ENCODE assay signal across 1 cellular context in genomic region chr1:159015440-159015909, GRCh38.
TF ChIP-seq lines count a peak whose summit lies in the region.

No MANE protein-coding gene starts in this region.

TF ChIP-seq in K562, 482 proteins besides CTCF, POLR2A, EP300 and RAD21 (continued from another document and continues in another):
- no peak for TF ChIP-seq ZNF551 (CRISPR knock-in tag; IDR thresholded peaks at IDR 0.05)
- no peak for TF ChIP-seq ATF6 (CRISPR knock-in tag; IDR thresholded peaks at IDR 0.05)
- TF ChIP-seq CBX8 (IDR thresholded peaks at IDR 0.05; ENCODE audit: borderline replicate concordance, extremely low read depth, low read depth, low read length, poor library complexity, severe bottlenecking), result no peak
- no peak for TF ChIP-seq FOXO4 (CRISPR knock-in tag; IDR thresholded peaks at IDR 0.05)
- no peak for TF ChIP-seq TBL1XR1 (IDR thresholded peaks at IDR 0.05; ENCODE audit: low read length in 2 of 2)
- TF ChIP-seq TCF7L2 (IDR thresholded peaks at IDR 0.05; ENCODE audit: low read depth, low read length), result no peak
- no peak for TF ChIP-seq RBFOX2 (IDR thresholded peaks at IDR 0.05; ENCODE audit: low read depth, low read length)
- no peak for TF ChIP-seq ZNF232 (CRISPR knock-in tag; IDR thresholded peaks at IDR 0.05)
- no peak for TF ChIP-seq MAX (CRISPR knock-in tag; IDR thresholded peaks at IDR 0.05)
- no peak for TF ChIP-seq TARDBP (IDR thresholded peaks at IDR 0.05)
- no peak for TF ChIP-seq ZC3H8 (IDR thresholded peaks at IDR 0.05)
- TF ChIP-seq PATZ1 (CRISPR knock-in tag; IDR thresholded peaks at IDR 0.05; ENCODE audit: borderline replicate concordance), result no peak
- no peak for TF ChIP-seq SIN3A (IDR thresholded peaks at IDR 0.05; ENCODE audit: borderline replicate concordance in 2 of 2, control insufficient read depth in 1 of 2, low read depth in 2 of 2, low read length in 2 of 2)
- no peak for TF ChIP-seq E2F4 (CRISPR knock-in tag; IDR thresholded peaks at IDR 0.05; ENCODE audit: low read depth)
- no peak for TF ChIP-seq SFPQ (IDR thresholded peaks at IDR 0.05; ENCODE audit: low read depth, low read length)
- peak; percentile 86; the same call in 1 of the 2 replicates for TF ChIP-seq BACH1 (tag; IDR thresholded peaks at IDR 0.05)
- TF ChIP-seq SREBF1 (IDR thresholded peaks at IDR 0.05; ENCODE audit: borderline replicate concordance, low read depth, low read length), result no peak
- TF ChIP-seq ELF2 (CRISPR knock-in tag; IDR thresholded peaks at IDR 0.05), result peak; percentile 66
- peak; percentile 77 for TF ChIP-seq ELF1 (tag; IDR thresholded peaks at IDR 0.05)
- TF ChIP-seq KLF10 (CRISPR knock-in tag; IDR thresholded peaks at IDR 0.05), result no peak
- TF ChIP-seq RBM22 (IDR thresholded peaks at IDR 0.05; ENCODE audit: low read depth, low read length, poor library complexity, severe bottlenecking), result no peak
- TF ChIP-seq ZNF408 (CRISPR knock-in tag; IDR thresholded peaks at IDR 0.05; ENCODE audit: low read depth), result no peak
- no peak for TF ChIP-seq TCF15 (CRISPR knock-in tag; IDR thresholded peaks at IDR 0.05)
- TF ChIP-seq BRD9 (IDR thresholded peaks at IDR 0.05; ENCODE audit: low read depth, partially characterized antibody), result no peak
- no peak for TF ChIP-seq FOXA3 (CRISPR knock-in tag; conservative IDR thresholded peaks at IDR 0.05 in 1 of 2, IDR thresholded peaks at IDR 0.05 in 1 of 2)
- no peak for TF ChIP-seq MCM3 (IDR thresholded peaks at IDR 0.05)
- TF ChIP-seq THRAP3 (IDR thresholded peaks at IDR 0.05; ENCODE audit: borderline replicate concordance), result no peak
- no peak for TF ChIP-seq ZC3H4 (CRISPR knock-in tag; IDR thresholded peaks at IDR 0.05; ENCODE audit: borderline replicate concordance)
- TF ChIP-seq KAT7 (CRISPR knock-in tag; IDR thresholded peaks at IDR 0.05; ENCODE audit: borderline replicate concordance), result no peak
- no peak for TF ChIP-seq ARID4B (CRISPR knock-in tag; IDR thresholded peaks at IDR 0.05)
- TF ChIP-seq ZFP1 (CRISPR knock-in tag; IDR thresholded peaks at IDR 0.05), result no peak
- TF ChIP-seq MCM5 (IDR thresholded peaks at IDR 0.05; ENCODE audit: low read depth), result no peak
- TF ChIP-seq RNF2 (IDR thresholded peaks at IDR 0.05), result peak; percentile 61; the same call in 1 of the 2 replicates
- no peak for TF ChIP-seq ZNF780A (CRISPR knock-in tag; IDR thresholded peaks at IDR 0.05)
- no peak for TF ChIP-seq ETV6 (IDR thresholded peaks at IDR 0.05; ENCODE audit: borderline replicate concordance in 1 of 2, low read depth in 2 of 2, low read length in 1 of 2)
- no peak for TF ChIP-seq ETV6 (CRISPR knock-in tag; IDR thresholded peaks at IDR 0.05; ENCODE audit: borderline replicate concordance)
- peak; percentile 93 for TF ChIP-seq ZNF592 (IDR thresholded peaks at IDR 0.05)
- TF ChIP-seq XRCC3 (IDR thresholded peaks at IDR 0.05), result no peak
- no peak for TF ChIP-seq REST (CRISPR knock-in tag; IDR thresholded peaks at IDR 0.05; ENCODE audit: low read depth)
